In the genomic region with DNA sequence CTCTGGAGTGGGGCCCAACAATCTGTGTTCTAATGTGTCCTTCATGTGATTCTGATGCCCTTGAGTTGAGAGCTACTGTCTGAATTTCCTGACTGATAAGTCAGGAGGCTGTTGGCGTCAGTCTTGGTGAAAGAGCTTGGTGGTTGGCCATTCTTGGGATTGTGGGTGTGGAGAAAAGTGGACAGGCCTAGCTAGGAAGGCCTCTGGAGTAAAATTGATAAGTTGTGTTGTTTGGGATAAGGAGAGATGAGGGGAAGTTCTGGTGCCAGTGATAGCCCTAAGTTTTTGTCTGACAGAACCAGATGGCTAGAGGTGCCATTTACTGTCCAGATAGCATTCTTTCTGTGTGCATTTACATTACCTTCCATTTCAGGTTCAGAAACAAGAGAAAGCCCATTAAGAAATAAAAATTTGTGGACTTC, we compare ENCODE assay signal across 19 cellular contexts. TPM values are rescaled to one million over a fixed set of nuclear protein-coding genes. Genes with fewer than 3 reads are reported as not detected.
DNase-seq lines count a peak whose midpoint lies in the region; ATAC-seq and TF ChIP-seq lines count a peak whose summit lies in the region.
"Had no signal": no experiment of that assay in that cellular context is flagged by ENCODE, and none has a peak within 500 bp of the region (broad histone marks: within the 10 kb centered on the region; RNA-seq: fewer than 3 reads in every experiment).

No MANE protein-coding gene starts in this region.

- ATAC-seq in Right ventricle myocardium superior (ENCODE audit: poor library complexity), result peak; percentile 67
- ATAC-seq in WTC11, result no peak
- no peak for ATAC-seq in activated T-helper 17 cell treated with anti-CD3 and anti-CD28 coated beads, Interleukin-2, amount 50 U/mL, for 72 hours (replicated peaks)
- ATAC-seq: gastrocnemius medialis, right lobe of liver had no signal

- H3K9me3 Mint-ChIP-seq in WTC11, result no peaks in the 10 kb centered on the region
- no peaks in the 10 kb centered on the region for H3K9me3 Mint-ChIP-seq in activated T-helper 17 cell treated with anti-CD3 and anti-CD28 coated beads, Interleukin-2, amount 50 U/mL, for 72 hours
- H3K9me3 Mint-ChIP-seq: activated naive CD8-positive, alpha-beta T cell treated with anti-CD3 and anti-CD28 coated beads for 36 hours; activated T-helper 2 cell treated with anti-CD3 and anti-CD28 coated beads, Interferon-gamma antibody, Interleukin-2, Interleukin-4, amounts not matched to agents 10 μg/mL and 5 μg/mL and 100 μg/mL, durations not matched to agents 14 hours and 24 hours and 36 hours had no signal

- no peaks in the 10 kb centered on the region for H3K27me3 Mint-ChIP-seq in WTC11 (ENCODE audit: low read depth)
- no peaks in the 10 kb centered on the region for H3K27me3 Mint-ChIP-seq in activated T-helper 17 cell treated with anti-CD3 and anti-CD28 coated beads, Interleukin-2, amount 50 U/mL, for 72 hours
- H3K27me3 Mint-ChIP-seq: activated naive CD8-positive, alpha-beta T cell treated with anti-CD3 and anti-CD28 coated beads for 36 hours had no signal

- POLR2A ChIA-PET in WTC11 (lab: Charles Lee), result no interaction called here

- peaks cover 9% of the 10 kb centered on the region for H3K4me1 Mint-ChIP-seq in WTC11
- H3K4me1 Mint-ChIP-seq in activated T-helper 17 cell treated with anti-CD3 and anti-CD28 coated beads, Interleukin-2, amount 50 U/mL, for 72 hours, result peaks cover 51% of the 10 kb centered on the region

- CTCF ChIA-PET in WTC11 (lab: Charles Lee), result interaction anchor here (1.2 to 2.9 kb wide), 2 partner anchors 17 to 30 kb away, joined by 4 to 11 read pairs; no protein-coding TSS in a partner anchor

- no peak overlapping the region for H3K4me3 Mint-ChIP-seq in WTC11
- no peak overlapping the region for H3K4me3 Mint-ChIP-seq in activated T-helper 17 cell treated with anti-CD3 and anti-CD28 coated beads, Interleukin-2, amount 50 U/mL, for 72 hours
- H3K4me3 Mint-ChIP-seq: activated naive CD8-positive, alpha-beta T cell treated with anti-CD3 and anti-CD28 coated beads for 36 hours had no signal

- no peaks in the 10 kb centered on the region for H3K36me3 Mint-ChIP-seq in WTC11
- H3K36me3 Mint-ChIP-seq in activated T-helper 17 cell treated with anti-CD3 and anti-CD28 coated beads, Interleukin-2, amount 50 U/mL, for 72 hours (ENCODE audit: low read depth), result peaks cover 15% of the 10 kb centered on the region

- intact Hi-C loops in Right ventricle myocardium superior (cut with DNase I), result no loop called here
- intact Hi-C loops in cardiac septum (cut with DNase I), result loop anchor here (5.0 kb wide), 1 partner anchor 41 kb away; no protein-coding TSS in a partner anchor

- no peak for TF ChIP-seq CTCF in WTC11 (IDR thresholded peaks at IDR 0.05)

- H3K27ac Mint-ChIP-seq in WTC11, result 0 out of 2 replicates have a peak overlapping the region, but pooled peaks have one; percentile 1
- no peak overlapping the region for H3K27ac Mint-ChIP-seq in activated T-helper 17 cell treated with anti-CD3 and anti-CD28 coated beads, Interleukin-2, amount 50 U/mL, for 72 hours
- H3K27ac Mint-ChIP-seq: activated naive CD8-positive, alpha-beta T cell treated with anti-CD3 and anti-CD28 coated beads for 36 hours had no signal

- DNase-seq in Right ventricle myocardium superior (no peak), cardiac septum (ENCODE audit: low spot score) (no peak), WTC11 (ENCODE audit: low spot score) (no peak), inferior parietal cortex (ENCODE audit: extremely low spot score) (peak; percentile 11), amniotic stem cell (lab: John Stamatoyannopoulos, UW) (no peak), EL (no peak), NCI-H128 (lab: John Stamatoyannopoulos, UW; ENCODE audit: unreplicated experiment) (no peak)
- DNase-seq: activated CD4-positive, CD25-positive, alpha-beta regulatory T cell; activated naive CD8-positive, alpha-beta T cell treated with anti-CD3 and anti-CD28 coated beads for 36 hours; effector memory CD4-positive, alpha-beta T cell; gastrocnemius medialis; NCI-H1092 treated with DMSO at 0.1 percent for 48 hours; NCI-H2029 treated with DMSO at 0.1 percent for 48 hours; NCI-H345; ovary; SHP77 treated with DMSO at 0.1 percent for 48 hours had no signal

TF ChIP-seq in WTC11, 78 proteins besides CTCF, POLR2A, EP300 and RAD21:
- no peak for TF ChIP-seq ZNF317 (CRISPR knock-in tag; IDR thresholded peaks at IDR 0.05; ENCODE audit: borderline replicate concordance, low read depth)
- no peak for TF ChIP-seq KAT7 (CRISPR knock-in tag; IDR thresholded peaks at IDR 0.05; ENCODE audit: borderline replicate concordance)
- TF ChIP-seq, protein P1, sequence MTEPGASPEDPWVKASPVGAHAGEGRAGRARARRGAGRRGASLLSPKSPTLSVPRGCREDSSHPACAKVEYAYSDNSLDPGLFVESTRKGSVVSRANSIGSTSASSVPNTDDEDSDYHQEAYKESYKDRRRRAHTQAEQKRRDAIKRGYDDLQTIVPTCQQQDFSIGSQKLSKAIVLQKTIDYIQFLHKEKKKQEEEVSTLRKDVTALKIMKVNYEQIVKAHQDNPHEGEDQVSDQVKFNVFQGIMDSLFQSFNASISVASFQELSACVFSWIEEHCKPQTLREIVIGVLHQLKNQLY (CRISPR knock-in tag; IDR thresholded peaks at IDR 0.05), result no peak
- TF ChIP-seq, protein P2, sequence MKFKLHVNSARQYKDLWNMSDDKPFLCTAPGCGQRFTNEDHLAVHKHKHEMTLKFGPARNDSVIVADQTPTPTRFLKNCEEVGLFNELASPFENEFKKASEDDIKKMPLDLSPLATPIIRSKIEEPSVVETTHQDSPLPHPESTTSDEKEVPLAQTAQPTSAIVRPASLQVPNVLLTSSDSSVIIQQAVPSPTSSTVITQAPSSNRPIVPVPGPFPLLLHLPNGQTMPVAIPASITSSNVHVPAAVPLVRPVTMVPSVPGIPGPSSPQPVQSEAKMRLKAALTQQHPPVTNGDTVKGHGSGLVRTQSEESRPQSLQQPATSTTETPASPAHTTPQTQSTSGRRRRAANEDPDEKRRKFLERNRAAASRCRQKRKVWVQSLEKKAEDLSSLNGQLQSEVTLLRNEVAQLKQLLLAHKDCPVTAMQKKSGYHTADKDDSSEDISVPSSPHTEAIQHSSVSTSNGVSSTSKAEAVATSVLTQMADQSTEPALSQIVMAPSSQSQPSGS (CRISPR knock-in tag; IDR thresholded peaks at IDR 0.05; ENCODE audit: borderline replicate concordance, low read depth), result no peak
- TF ChIP-seq SP1 (CRISPR knock-in tag; conservative IDR thresholded peaks at IDR 0.05), result no peak
- TF ChIP-seq, protein P3, sequence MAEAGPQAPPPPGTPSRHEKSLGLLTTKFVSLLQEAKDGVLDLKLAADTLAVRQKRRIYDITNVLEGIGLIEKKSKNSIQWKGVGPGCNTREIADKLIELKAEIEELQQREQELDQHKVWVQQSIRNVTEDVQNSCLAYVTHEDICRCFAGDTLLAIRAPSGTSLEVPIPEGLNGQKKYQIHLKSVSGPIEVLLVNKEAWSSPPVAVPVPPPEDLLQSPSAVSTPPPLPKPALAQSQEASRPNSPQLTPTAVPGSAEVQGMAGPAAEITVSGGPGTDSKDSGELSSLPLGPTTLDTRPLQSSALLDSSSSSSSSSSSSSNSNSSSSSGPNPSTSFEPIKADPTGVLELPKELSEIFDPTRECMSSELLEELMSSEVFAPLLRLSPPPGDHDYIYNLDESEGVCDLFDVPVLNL (CRISPR knock-in tag; IDR thresholded peaks at IDR 0.05; ENCODE audit: borderline replicate concordance, low read depth), result no peak
- no peak for TF ChIP-seq FOXK1 (CRISPR knock-in tag; IDR thresholded peaks at IDR 0.05)
- no peak for TF ChIP-seq MXD4 (CRISPR knock-in tag; IDR thresholded peaks at IDR 0.05; ENCODE audit: borderline replicate concordance)
- no peak for TF ChIP-seq NR1H2 (CRISPR knock-in tag; IDR thresholded peaks at IDR 0.05)

RNA-seq across cellular contexts. Expression of a gene that starts 11.7 kb away (rescaled TPM):
- total RNA-seq in Right ventricle myocardium superior (32.6 TPM), cardiac septum (60.4 TPM), WTC11 (2021) (113 to 128 TPM (median 119 TPM) in 3 replicates)
- total RNA-seq in activated T-helper 17 cell treated with anti-CD3 and anti-CD28 coated beads, Interleukin-2, amount 50 U/mL, for 72 hours, result 100 to 1,000 TPM; 187 to 239 TPM

RNA-seq across cellular contexts. Expression of a gene that starts 26.9 kb away (rescaled TPM):
- total RNA-seq in Right ventricle myocardium superior (41.8 TPM), cardiac septum (37.8 TPM), WTC11 (2021) (45.0 to 66.7 TPM (median 47.7 TPM) in 3 replicates)
- 10 to 100 TPM; 21.3 to 71.0 TPM for total RNA-seq in activated T-helper 17 cell treated with anti-CD3 and anti-CD28 coated beads, Interleukin-2, amount 50 U/mL, for 72 hours
